Comparison of ENCODE assay signal across 1 cellular context in the genomic region with DNA sequence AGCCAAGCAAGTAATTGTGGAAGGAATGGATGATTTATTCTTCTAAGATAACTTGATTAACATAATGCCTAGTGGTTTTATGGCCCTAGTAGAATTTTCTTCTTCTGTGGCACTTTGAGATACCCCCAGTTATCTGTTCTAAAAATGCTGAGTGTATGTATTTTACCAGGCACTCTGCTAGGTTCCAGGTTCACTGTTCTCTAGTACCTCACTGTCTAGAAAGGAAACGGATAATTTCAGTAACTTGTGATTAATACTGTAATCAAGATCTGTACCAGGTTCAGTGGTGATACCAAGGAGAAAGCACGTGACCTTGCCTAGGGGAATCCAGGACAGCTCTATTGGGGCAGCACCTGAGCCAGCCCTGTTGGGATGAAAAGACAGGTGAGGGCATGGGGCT.
TF ChIP-seq lines count a peak whose summit lies in the region.

No MANE protein-coding gene starts in this region.

TF ChIP-seq in HepG2, 621 proteins besides CTCF, POLR2A, EP300 and RAD21:
- TF ChIP-seq ZNF562 (CRISPR knock-in tag; IDR thresholded peaks at IDR 0.05; ENCODE audit: borderline replicate concordance) (no peak), MAFF (IDR thresholded peaks at IDR 0.05; ENCODE audit: low read depth, low read length) (peak; percentile 68), MAFK (conservative IDR thresholded peaks at IDR 0.05 in 1 of 2, IDR thresholded peaks at IDR 0.05 in 1 of 2; ENCODE audit: low read length in 2 of 2) (peak; percentile 66 to 77)
- TF ChIP-seq, protein P1, sequence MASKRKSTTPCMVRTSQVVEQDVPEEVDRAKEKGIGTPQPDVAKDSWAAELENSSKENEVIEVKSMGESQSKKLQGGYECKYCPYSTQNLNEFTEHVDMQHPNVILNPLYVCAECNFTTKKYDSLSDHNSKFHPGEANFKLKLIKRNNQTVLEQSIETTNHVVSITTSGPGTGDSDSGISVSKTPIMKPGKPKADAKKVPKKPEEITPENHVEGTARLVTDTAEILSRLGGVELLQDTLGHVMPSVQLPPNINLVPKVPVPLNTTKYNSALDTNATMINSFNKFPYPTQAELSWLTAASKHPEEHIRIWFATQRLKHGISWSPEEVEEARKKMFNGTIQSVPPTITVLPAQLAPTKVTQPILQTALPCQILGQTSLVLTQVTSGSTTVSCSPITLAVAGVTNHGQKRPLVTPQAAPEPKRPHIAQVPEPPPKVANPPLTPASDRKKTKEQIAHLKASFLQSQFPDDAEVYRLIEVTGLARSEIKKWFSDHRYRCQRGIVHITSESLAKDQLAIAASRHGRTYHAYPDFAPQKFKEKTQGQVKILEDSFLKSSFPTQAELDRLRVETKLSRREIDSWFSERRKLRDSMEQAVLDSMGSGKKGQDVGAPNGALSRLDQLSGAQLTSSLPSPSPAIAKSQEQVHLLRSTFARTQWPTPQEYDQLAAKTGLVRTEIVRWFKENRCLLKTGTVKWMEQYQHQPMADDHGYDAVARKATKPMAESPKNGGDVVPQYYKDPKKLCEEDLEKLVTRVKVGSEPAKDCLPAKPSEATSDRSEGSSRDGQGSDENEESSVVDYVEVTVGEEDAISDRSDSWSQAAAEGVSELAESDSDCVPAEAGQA (IDR thresholded peaks at IDR 0.05; ENCODE audit: low read depth): no peak
- TF ChIP-seq, protein P1 (CRISPR knock-in tag; IDR thresholded peaks at IDR 0.05; ENCODE audit: borderline replicate concordance): no peak
- TF ChIP-seq, protein P2, sequence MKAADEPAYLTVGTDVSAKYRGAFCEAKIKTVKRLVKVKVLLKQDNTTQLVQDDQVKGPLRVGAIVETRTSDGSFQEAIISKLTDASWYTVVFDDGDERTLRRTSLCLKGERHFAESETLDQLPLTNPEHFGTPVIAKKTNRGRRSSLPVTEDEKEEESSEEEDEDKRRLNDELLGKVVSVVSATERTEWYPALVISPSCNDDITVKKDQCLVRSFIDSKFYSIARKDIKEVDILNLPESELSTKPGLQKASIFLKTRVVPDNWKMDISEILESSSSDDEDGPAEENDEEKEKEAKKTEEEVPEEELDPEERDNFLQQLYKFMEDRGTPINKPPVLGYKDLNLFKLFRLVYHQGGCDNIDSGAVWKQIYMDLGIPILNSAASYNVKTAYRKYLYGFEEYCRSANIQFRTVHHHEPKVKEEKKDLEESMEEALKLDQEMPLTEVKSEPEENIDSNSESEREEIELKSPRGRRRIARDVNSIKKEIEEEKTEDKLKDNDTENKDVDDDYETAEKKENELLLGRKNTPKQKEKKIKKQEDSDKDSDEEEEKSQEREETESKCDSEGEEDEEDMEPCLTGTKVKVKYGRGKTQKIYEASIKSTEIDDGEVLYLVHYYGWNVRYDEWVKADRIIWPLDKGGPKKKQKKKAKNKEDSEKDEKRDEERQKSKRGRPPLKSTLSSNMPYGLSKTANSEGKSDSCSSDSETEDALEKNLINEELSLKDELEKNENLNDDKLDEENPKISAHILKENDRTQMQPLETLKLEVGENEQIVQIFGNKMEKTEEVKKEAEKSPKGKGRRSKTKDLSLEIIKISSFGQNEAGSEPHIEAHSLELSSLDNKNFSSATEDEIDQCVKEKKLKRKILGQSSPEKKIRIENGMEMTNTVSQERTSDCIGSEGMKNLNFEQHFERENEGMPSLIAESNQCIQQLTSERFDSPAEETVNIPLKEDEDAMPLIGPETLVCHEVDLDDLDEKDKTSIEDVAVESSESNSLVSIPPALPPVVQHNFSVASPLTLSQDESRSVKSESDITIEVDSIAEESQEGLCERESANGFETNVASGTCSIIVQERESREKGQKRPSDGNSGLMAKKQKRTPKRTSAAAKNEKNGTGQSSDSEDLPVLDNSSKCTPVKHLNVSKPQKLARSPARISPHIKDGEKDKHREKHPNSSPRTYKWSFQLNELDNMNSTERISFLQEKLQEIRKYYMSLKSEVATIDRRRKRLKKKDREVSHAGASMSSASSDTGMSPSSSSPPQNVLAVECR (CRISPR knock-in tag; IDR thresholded peaks at IDR 0.05; ENCODE audit: borderline replicate concordance): no peak
- TF ChIP-seq, protein P3, sequence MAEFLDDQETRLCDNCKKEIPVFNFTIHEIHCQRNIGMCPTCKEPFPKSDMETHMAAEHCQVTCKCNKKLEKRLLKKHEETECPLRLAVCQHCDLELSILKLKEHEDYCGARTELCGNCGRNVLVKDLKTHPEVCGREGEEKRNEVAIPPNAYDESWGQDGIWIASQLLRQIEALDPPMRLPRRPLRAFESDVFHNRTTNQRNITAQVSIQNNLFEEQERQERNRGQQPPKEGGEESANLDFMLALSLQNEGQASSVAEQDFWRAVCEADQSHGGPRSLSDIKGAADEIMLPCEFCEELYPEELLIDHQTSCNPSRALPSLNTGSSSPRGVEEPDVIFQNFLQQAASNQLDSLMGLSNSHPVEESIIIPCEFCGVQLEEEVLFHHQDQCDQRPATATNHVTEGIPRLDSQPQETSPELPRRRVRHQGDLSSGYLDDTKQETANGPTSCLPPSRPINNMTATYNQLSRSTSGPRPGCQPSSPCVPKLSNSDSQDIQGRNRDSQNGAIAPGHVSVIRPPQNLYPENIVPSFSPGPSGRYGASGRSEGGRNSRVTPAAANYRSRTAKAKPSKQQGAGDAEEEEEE (CRISPR knock-in tag; IDR thresholded peaks at IDR 0.05; ENCODE audit: borderline replicate concordance): no peak
- TF ChIP-seq, protein P4, sequence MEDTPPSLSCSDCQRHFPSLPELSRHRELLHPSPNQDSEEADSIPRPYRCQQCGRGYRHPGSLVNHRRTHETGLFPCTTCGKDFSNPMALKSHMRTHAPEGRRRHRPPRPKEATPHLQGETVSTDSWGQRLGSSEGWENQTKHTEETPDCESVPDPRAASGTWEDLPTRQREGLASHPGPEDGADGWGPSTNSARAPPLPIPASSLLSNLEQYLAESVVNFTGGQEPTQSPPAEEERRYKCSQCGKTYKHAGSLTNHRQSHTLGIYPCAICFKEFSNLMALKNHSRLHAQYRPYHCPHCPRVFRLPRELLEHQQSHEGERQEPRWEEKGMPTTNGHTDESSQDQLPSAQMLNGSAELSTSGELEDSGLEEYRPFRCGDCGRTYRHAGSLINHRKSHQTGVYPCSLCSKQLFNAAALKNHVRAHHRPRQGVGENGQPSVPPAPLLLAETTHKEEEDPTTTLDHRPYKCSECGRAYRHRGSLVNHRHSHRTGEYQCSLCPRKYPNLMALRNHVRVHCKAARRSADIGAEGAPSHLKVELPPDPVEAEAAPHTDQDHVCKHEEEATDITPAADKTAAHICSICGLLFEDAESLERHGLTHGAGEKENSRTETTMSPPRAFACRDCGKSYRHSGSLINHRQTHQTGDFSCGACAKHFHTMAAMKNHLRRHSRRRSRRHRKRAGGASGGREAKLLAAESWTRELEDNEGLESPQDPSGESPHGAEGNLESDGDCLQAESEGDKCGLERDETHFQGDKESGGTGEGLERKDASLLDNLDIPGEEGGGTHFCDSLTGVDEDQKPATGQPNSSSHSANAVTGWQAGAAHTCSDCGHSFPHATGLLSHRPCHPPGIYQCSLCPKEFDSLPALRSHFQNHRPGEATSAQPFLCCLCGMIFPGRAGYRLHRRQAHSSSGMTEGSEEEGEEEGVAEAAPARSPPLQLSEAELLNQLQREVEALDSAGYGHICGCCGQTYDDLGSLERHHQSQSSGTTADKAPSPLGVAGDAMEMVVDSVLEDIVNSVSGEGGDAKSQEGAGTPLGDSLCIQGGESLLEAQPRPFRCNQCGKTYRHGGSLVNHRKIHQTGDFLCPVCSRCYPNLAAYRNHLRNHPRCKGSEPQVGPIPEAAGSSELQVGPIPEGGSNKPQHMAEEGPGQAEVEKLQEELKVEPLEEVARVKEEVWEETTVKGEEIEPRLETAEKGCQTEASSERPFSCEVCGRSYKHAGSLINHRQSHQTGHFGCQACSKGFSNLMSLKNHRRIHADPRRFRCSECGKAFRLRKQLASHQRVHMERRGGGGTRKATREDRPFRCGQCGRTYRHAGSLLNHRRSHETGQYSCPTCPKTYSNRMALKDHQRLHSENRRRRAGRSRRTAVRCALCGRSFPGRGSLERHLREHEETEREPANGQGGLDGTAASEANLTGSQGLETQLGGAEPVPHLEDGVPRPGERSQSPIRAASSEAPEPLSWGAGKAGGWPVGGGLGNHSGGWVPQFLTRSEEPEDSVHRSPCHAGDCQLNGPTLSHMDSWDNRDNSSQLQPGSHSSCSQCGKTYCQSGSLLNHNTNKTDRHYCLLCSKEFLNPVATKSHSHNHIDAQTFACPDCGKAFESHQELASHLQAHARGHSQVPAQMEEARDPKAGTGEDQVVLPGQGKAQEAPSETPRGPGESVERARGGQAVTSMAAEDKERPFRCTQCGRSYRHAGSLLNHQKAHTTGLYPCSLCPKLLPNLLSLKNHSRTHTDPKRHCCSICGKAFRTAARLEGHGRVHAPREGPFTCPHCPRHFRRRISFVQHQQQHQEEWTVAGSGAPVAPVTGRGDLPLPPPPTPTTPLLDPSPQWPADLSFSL (CRISPR knock-in tag; IDR thresholded peaks at IDR 0.05): no peak
